11 cellular contexts compared by ENCODE assay signal in genomic region chr12:32877670-32878459, GRCh38. TPM values are rescaled to one million over a fixed set of nuclear protein-coding genes. Genes with fewer than 3 reads are reported as not detected.
DNase-seq lines count a peak whose midpoint lies in the region; ATAC-seq and TF ChIP-seq lines count a peak whose summit lies in the region.
"Had no signal": no experiment of that assay in that cellular context is flagged by ENCODE, and none has a peak within 500 bp of the region (broad histone marks: within the 10 kb centered on the region; RNA-seq: fewer than 3 reads in every experiment).

No MANE protein-coding gene starts in this region.

- H3K79me2 ChIP-seq in parathyroid adenoma, result no peaks in the 10 kb centered on the region

- DNase-seq in Daoy (ENCODE audit: low read depth) (peak; percentile 82), NCI-H446 treated with DMSO at 0.1 percent for 48 hours (lab: John Stamatoyannopoulos, UW) (peak; percentile 59), fibroblast of mammary gland (ENCODE audit: low read depth) (peak; percentile 44), foreskin keratinocyte (no peak), activated T-cell treated with anti-CD3 and anti-CD28 coated beads for 4 hours (no peak)
- DNase-seq in activated T-cell treated with anti-CD3 and anti-CD28 coated beads, Interleukin-2, amount 50 U/mL, for 1 hour, result no peak
- DNase-seq: CD4-positive, alpha-beta memory T cell; NCI-H187 treated with DMSO at 0.1 percent for 48 hours; stimulated activated CD4-positive, alpha-beta T cell treated with anti-CD3 and anti-CD28 coated beads, Interleukin-2, amount 100 ng/mL, for 24 hours had no signal

- TF ChIP-seq CTCF in fibroblast of mammary gland (conservative IDR thresholded peaks at IDR 0.05; ENCODE audit: control insufficient read depth, insufficient read depth, low read depth, low read length) (no peak), parathyroid adenoma (IDR thresholded peaks at IDR 0.05) (no peak), foreskin keratinocyte (conservative IDR thresholded peaks at IDR 0.05) (no peak)

- ATAC-seq in foreskin keratinocyte, result no peak
- ATAC-seq in HG03571 (IDR thresholded peaks at IDR 0.05; ENCODE audit: unreplicated experiment), result no peak

- no peak overlapping the region for H3K4me2 ChIP-seq in parathyroid adenoma (ENCODE audit: low read length)

- H3K4me3 ChIP-seq in fibroblast of mammary gland (ENCODE audit: control insufficient read depth, low read depth, low read length) (no peak overlapping the region), parathyroid adenoma (ENCODE audit: low read depth, low read length) (peak overlapping the region; percentile 19)

- H3K27ac ChIP-seq in parathyroid adenoma (no peak overlapping the region), foreskin keratinocyte (no peak overlapping the region)

- no peak overlapping the region for H2AFZ ChIP-seq in parathyroid adenoma

- no peaks in the 10 kb centered on the region for H3K4me1 ChIP-seq in parathyroid adenoma
- H3K4me1 ChIP-seq in foreskin keratinocyte, result no peaks in the 10 kb centered on the region

- no peaks in the 10 kb centered on the region for H3K36me3 ChIP-seq in parathyroid adenoma (ENCODE audit: control insufficient read depth, insufficient read depth, low read length)

- H3K27me3 ChIP-seq in parathyroid adenoma (ENCODE audit: control insufficient read depth, insufficient read depth, low read length) (no peaks in the 10 kb centered on the region), foreskin keratinocyte (no peaks in the 10 kb centered on the region)

- H3K9ac ChIP-seq in parathyroid adenoma, result no peak overlapping the region

- H3K9me3 ChIP-seq in parathyroid adenoma (ENCODE audit: control insufficient read depth, low read length), result no peaks in the 10 kb centered on the region

RNA-seq across cellular contexts. Expression of gene PKP2, which starts 18.7 kb away (rescaled TPM):
- 3.6 and 4.2 TPM in 2 replicates for total RNA-seq in Daoy (2014; rRNA removed; shearing (Covaris generic))
- 76.0 and 84.4 TPM in 2 replicates for total RNA-seq in foreskin keratinocyte
- 19.6 and 26.5 TPM in 2 replicates for polyA plus RNA-seq in foreskin keratinocyte

Comparison
In these comparisons a context has a peak if more than half of its experiments do, and no peak if none do; other contexts are left out.
1. DNase-seq: peak in Daoy (single experiment), NCI-H446 treated with DMSO at 0.1 percent for 48 hours (single experiment) and fibroblast of mammary gland (single experiment); none in foreskin keratinocyte (0 of 2), activated T-cell treated with anti-CD3 and anti-CD28 coated beads for 4 hours (single experiment) and activated T-cell treated with anti-CD3 and anti-CD28 coated beads, Interleukin-2, amount 50 U/mL, for 1 hour (single experiment).
2. RNA of gene PKP2, which starts 18.7 kb away (total RNA-seq): 76.0 to 84.4 TPM in foreskin keratinocyte; 3.6 to 4.2 TPM in Daoy; every median in the first group is over 10 times any median in the second.